In the genomic region with DNA sequence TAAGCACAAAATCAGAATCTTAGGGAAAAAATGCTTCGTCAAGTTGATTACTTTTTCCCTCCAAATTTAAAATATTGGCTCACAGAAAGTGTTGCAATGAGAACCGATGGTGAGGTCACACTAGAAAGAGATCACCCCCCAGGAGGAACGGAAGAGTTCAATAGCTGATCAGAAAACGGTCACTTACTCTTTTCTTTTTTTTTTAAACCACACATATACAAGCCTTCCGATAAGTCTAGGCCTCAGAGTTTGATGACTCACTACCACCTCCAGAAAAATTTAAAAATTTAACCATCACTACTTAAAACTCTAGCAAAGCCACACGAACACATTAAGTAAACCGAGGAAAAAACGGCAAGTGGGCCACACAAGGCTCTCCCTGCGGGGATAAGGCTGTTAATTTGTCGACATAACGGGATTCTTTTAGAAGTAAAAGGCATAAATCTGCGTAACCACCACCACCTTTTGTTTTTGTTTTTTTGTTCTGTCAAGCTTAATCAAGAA, we compare ENCODE assay signal across 8 cellular contexts. TPM values are rescaled to one million over a fixed set of nuclear protein-coding genes. Genes with fewer than 3 reads are reported as not detected.
A peak's percentile ranks its signal among the peaks of the same experiment; 100 is the strongest.
DNase-seq lines count a peak whose midpoint lies in the region; ATAC-seq, FAIRE-seq and TF ChIP-seq lines count a peak whose summit lies in the region.

No MANE protein-coding gene starts in this region.

- TF ChIP-seq RAD21 in GM12878 (IDR thresholded peaks at IDR 0.05; ENCODE audit: insufficient read depth, low read depth, low read length): no peak

- peak overlapping the region; percentile 78 for H3K27ac ChIP-seq in GM12878 (ENCODE audit: control insufficient read depth, insufficient read depth)
- H3K27ac ChIP-seq in lung (ENCODE audit: low read depth in 1 of 2, low read length in 1 of 2): peak overlapping the region; percentile 95 to 96
- no peak overlapping the region for H3K27ac ChIP-seq in aorta (ENCODE audit: low read depth in 1 of 2, low read length in 2 of 2)

- intact Hi-C loops in GM12878 (cut with micrococcal nuclease; ENCODE audit: unreplicated experiment) (loop anchor here (5.0 kb wide), 2 partner anchors 37 to 43 kb away; a partner anchor contains a TSS), aorta (cut with DNase I) (loop anchor here in 1 of 2 donors (5.0 kb wide), 2 partner anchors 37 to 83 kb away; a partner anchor contains a TSS)

- BruUV-seq in GM12878 (replicated peaks; lab: Mats Ljungman, UMichigan): TSS peak; percentile 63

- TF ChIP-seq EP300 in GM12878 (IDR thresholded peaks at IDR 0.05; ENCODE audit: borderline replicate concordance in 1 of 2, control insufficient read depth in 1 of 2, low read depth in 2 of 2, low read length in 2 of 2): no peak

- WGBS in GM12878 (ENCODE audit: insufficient coverage, insufficient replicate concordance, low lambda C conversion rate, missing lambda C conversion rate): 2% methylated on average over 12 of the region's 12 CpGs
- 9 to 13% methylated on average over 12 of the region's 12 CpGs for WGBS in lung, 2 donors
- 10 to 11% methylated on average over 12 of the region's 12 CpGs for WGBS in aorta, 2 donors

- H3K9me3 ChIP-seq in BE2C (no peaks in the 10 kb centered on the region), GM12878 (replicated peaks; ENCODE audit: control insufficient read depth, insufficient read depth, low read length) (no peaks in the 10 kb centered on the region; the same call in 2 of the 3 replicates), lung (ENCODE audit: control insufficient read depth in 2 of 2, insufficient read depth in 1 of 2, low read length in 1 of 2) (no peaks in the 10 kb centered on the region), aorta (ENCODE audit: control insufficient read depth, low read length) (no peaks in the 10 kb centered on the region)

- no peaks in the 10 kb centered on the region for H3K27me3 ChIP-seq in BE2C
- no peaks in the 10 kb centered on the region for H3K27me3 ChIP-seq in GM12878 (replicated peaks in 1 of 2; ENCODE audit: control insufficient read depth in 2 of 2, insufficient read depth in 2 of 2, low read length in 1 of 2)
- H3K27me3 ChIP-seq in lung (ENCODE audit: control insufficient read depth, insufficient read depth): no peaks in the 10 kb centered on the region
- no peaks in the 10 kb centered on the region for H3K27me3 ChIP-seq in aorta (ENCODE audit: control insufficient read depth in 1 of 2, insufficient read depth in 2 of 2, low read length in 1 of 2)

- peak overlapping the region; percentile 93 for H3K9ac ChIP-seq in GM12878 (ENCODE audit: control insufficient read depth, insufficient read depth, low read length)

- H3K4me3 ChIP-seq in BE2C (ENCODE audit: low read depth, low read length): peak overlapping the region; percentile 90
- H3K4me3 ChIP-seq in GM12878: peak overlapping the region; percentile 97
- H3K4me3 ChIP-seq in lung: peak overlapping the region; percentile 87
- peak overlapping the region; percentile 99 for H3K4me3 ChIP-seq in aorta (ENCODE audit: low read length in 2 of 2)

- in situ Hi-C loops in GM12878 (cut with MboI): no loop called here

- H3K36me3 ChIP-seq in BE2C (peaks cover 39% of the 10 kb centered on the region), GM12878 (ENCODE audit: control insufficient read depth in 2 of 2, insufficient read depth in 2 of 2, low read length in 1 of 2) (peaks cover 6 to 12% of the 10 kb centered on the region in 2 experiments; a peak in 3 of 4 replicates), lung (ENCODE audit: control insufficient read depth in 2 of 2, insufficient read depth in 2 of 2, low read length in 2 of 2) (peaks cover 0 to 10% of the 10 kb centered on the region in 2 donors), aorta (ENCODE audit: control insufficient read depth in 1 of 2, insufficient read depth in 2 of 2, low read length in 1 of 2) (no peaks in the 10 kb centered on the region)

- TF ChIP-seq CTCF in BE2C (IDR thresholded peaks at IDR 0.05; ENCODE audit: low read depth, low read length): no peak
- no peak for TF ChIP-seq CTCF in GM12878 (IDR thresholded peaks at IDR 0.05 in 2 of 3, conservative IDR thresholded peaks at IDR 0.05 in 1 of 3; ENCODE audit: control insufficient read depth in 2 of 3, extremely low read depth in 1 of 3, insufficient read depth in 1 of 3, low read depth in 3 of 3, low read length in 3 of 3)
- no peak for TF ChIP-seq CTCF in lung (IDR thresholded peaks at IDR 0.05; ENCODE audit: control extremely low read depth, extremely low read depth)

- CTCF ChIA-PET in GM12878 (lab: Yijun Ruan, JAX): interaction anchor here (0.9 to 1.6 kb wide), 4 partner anchors 8 to 27 kb away, joined by 3 to 5 read pairs (median 4); a partner anchor contains a TSS

- no peak for FAIRE-seq in GM12878 (lab: Jason Lieb, UNC)

- TF ChIP-seq POLR2A in GM12878 (IDR thresholded peaks at IDR 0.05; ENCODE audit: low read depth, low read length): no peak

- POLR2A ChIA-PET in GM12878 (lab: Charles Lee): interaction anchor here (0.6 to 1.7 kb wide), 5 partner anchors 14 to 486 kb away, joined by 3 to 9 read pairs (median 3); a partner anchor contains a TSS

- no peak overlapping the region for H2AFZ ChIP-seq in GM12878 (ENCODE audit: control insufficient read depth, low read depth, low read length)

- H4K20me1 ChIP-seq in GM12878 (ENCODE audit: control insufficient read depth, insufficient read depth): peaks cover 16% of the 10 kb centered on the region

- SMC1A ChIA-PET in GM12878 (lab: Charles Lee; ENCODE audit: uncharacterized antibody, unreplicated experiment): interaction anchor here (0.7 to 1.3 kb wide), 4 partner anchors 11 to 47 kb away, joined by 3 to 5 read pairs (median 4); a partner anchor contains a TSS

- RAD21 ChIA-PET in GM12878 (lab: Charles Lee; ENCODE audit: unreplicated experiment): no interaction called here

- H3K4me2 ChIP-seq in GM12878 (ENCODE audit: control insufficient read depth, insufficient read depth): peak overlapping the region; percentile 83

- ATAC-seq in GM12878 (no peak), lung (ENCODE audit: insufficient read depth, low FRiP score) (no peak), aorta (ENCODE audit: low FRiP score) (no peak), HG02885 (IDR thresholded peaks at IDR 0.05; ENCODE audit: poor library complexity, unreplicated experiment) (no peak), GM18861 (IDR thresholded peaks at IDR 0.05; ENCODE audit: unreplicated experiment) (no peak)

- H3K4me1 ChIP-seq in BE2C: peaks cover 7% of the 10 kb centered on the region
- peaks cover 22% of the 10 kb centered on the region for H3K4me1 ChIP-seq in GM12878 (ENCODE audit: control insufficient read depth, insufficient read depth, low read length)
- peaks cover 6 to 12% of the 10 kb centered on the region in 2 donors for H3K4me1 ChIP-seq in lung (ENCODE audit: control insufficient read depth in 2 of 2, insufficient read depth in 2 of 2, low read length in 2 of 2)
- H3K4me1 ChIP-seq in aorta (ENCODE audit: control insufficient read depth in 1 of 2, insufficient read depth in 2 of 2, low read length in 2 of 2): no peaks in the 10 kb centered on the region

- DNase-seq in BE2C (no peak), M059J (ENCODE audit: low read depth) (peak; percentile 66), GM12878 (ENCODE audit: low read depth, low spot score) (no peak), lung (ENCODE audit: low spot score) (no peak), aorta (no peak), amygdala (lab: John Stamatoyannopoulos, UW) (no peak)

- H3K79me2 ChIP-seq in GM12878 (ENCODE audit: control insufficient read depth, insufficient read depth, low read length): peaks cover 62% of the 10 kb centered on the region

RNA-seq across cellular contexts. Expression of a gene that starts 1.2 kb away (rescaled TPM):
- 349 TPM for polyA plus RNA-seq in BE2C (2012; ENCODE audit: insufficient read depth, insufficient read length, low read depth)
- 407 and 555 TPM in 2 replicates for total RNA-seq in M059J (2014; rRNA removed; shearing (Covaris generic))
- total RNA-seq in GM12878 (2013; cell fraction: nucleolus; rRNA removed): 63.9 and 69.7 TPM in 2 replicates
- total RNA-seq in GM12878 (2014; rRNA removed) (119 and 120 TPM in 2 replicates), GM12878 (2014; rRNA removed; fragmentation: Illumina TruSeq; extraction: Trizol) (60.4 and 70.0 TPM in 2 replicates), GM12878 (2021) (95.3 and 107 TPM in 2 replicates), lung (100 to 1,000 TPM; 144 to 222 TPM), aorta (100 to 1,000 TPM; 114 to 123 TPM)
- polyA plus RNA-seq in GM12878 (2011; ENCODE audit: low read depth): 70.9 TPM
- polyA plus RNA-seq in GM12878 (2011; rRNA removed) (67.3 and 74.8 TPM in 2 replicates), GM12878 (2014; fragmentation: Illumina TruSeq; extraction: Trizol) (61.0 and 73.5 TPM in 2 replicates), GM12878 (2014; fragmentation: Nextera tagmentation; extraction: Ambion mirVana) (10 to 100 TPM in 1 of 2 experiments, 1 to 10 TPM in 1; 6.4 to 12.6 TPM), GM12878 (2014; rRNA removed) (82.6 and 83.9 TPM in 2 replicates), GM12878 (2016; fragmentation: Nextera tagmentation; extraction: Ambion mirVana) (100 to 1,000 TPM; 121 to 134 TPM), lung (100 to 1,000 TPM in 1 of 2 donors, 10 to 100 TPM in 1; 87.4 to 204 TPM), aorta (10 to 100 TPM; 42.3 to 71.2 TPM)
- 89.9 and 91.2 TPM in 2 replicates for polyA plus RNA-seq in GM12878 (2011; cell fraction: cytosol; rRNA removed)
- 60.0 and 60.1 TPM in 2 replicates for polyA plus RNA-seq in GM12878 (2011; cell fraction: nucleus; rRNA removed)
- polyA plus RNA-seq in GM12878 (2012): 82.5 and 103 TPM in 2 replicates
- polyA minus RNA-seq in GM12878 (2011; rRNA and poly(A)+ RNA removed): 57.4 and 87.6 TPM in 2 replicates
- 37.5 and 37.7 TPM in 2 replicates for polyA minus RNA-seq in GM12878 (2011; cell fraction: cytosol; rRNA and poly(A)+ RNA removed)
- 13.1 and 17.5 TPM in 2 replicates for polyA minus RNA-seq in GM12878 (2011; cell fraction: nucleus; rRNA and poly(A)+ RNA removed)

RNA-seq across cellular contexts. Expression of a gene that starts 1.5 kb away (rescaled TPM):
- 4.9 TPM for polyA plus RNA-seq in BE2C (2012; ENCODE audit: insufficient read depth, insufficient read length, low read depth)
- not detected in 2 replicates for total RNA-seq in M059J (2014; rRNA removed; shearing (Covaris generic))
- total RNA-seq in GM12878 (2013; cell fraction: nucleolus; rRNA removed): 0.63 and 1.5 TPM in 2 replicates
- 0.40 and 0.44 TPM in 2 replicates for total RNA-seq in GM12878 (2014; rRNA removed)
- 0.23 TPM in 1 of 2 replicates, not detected in the other for total RNA-seq in GM12878 (2014; rRNA removed; fragmentation: Illumina TruSeq; extraction: Trizol)
- 0.35 TPM in 1 of 2 replicates, not detected in the other for total RNA-seq in GM12878 (2021)
- 0.25 TPM for polyA plus RNA-seq in GM12878 (2011; ENCODE audit: low read depth)
- 0.34 and 0.48 TPM in 2 replicates for polyA plus RNA-seq in GM12878 (2011; rRNA removed)
- 0.22 and 0.28 TPM in 2 replicates for polyA plus RNA-seq in GM12878 (2011; cell fraction: cytosol; rRNA removed)
- 0.39 and 0.69 TPM in 2 replicates for polyA plus RNA-seq in GM12878 (2011; cell fraction: nucleus; rRNA removed)
- 0.58 and 0.70 TPM in 2 replicates for polyA plus RNA-seq in GM12878 (2012)
- polyA plus RNA-seq in GM12878 (2014; fragmentation: Illumina TruSeq; extraction: Trizol): 0.40 TPM in 1 of 2 replicates, not detected in the other
- under 1 TPM in 1 of 2 experiments, not detected in 1; 0.24 TPM for polyA plus RNA-seq in GM12878 (2014; fragmentation: Nextera tagmentation; extraction: Ambion mirVana)
- 0.37 TPM in 1 of 2 replicates, not detected in the other for polyA plus RNA-seq in GM12878 (2014; rRNA removed)
- polyA plus RNA-seq in GM12878 (2016; fragmentation: Nextera tagmentation; extraction: Ambion mirVana): under 1 TPM; 0.07 to 0.13 TPM
- 0.44 TPM in 1 of 2 replicates, not detected in the other for polyA minus RNA-seq in GM12878 (2011; rRNA and poly(A)+ RNA removed)
- not detected in 2 replicates for polyA minus RNA-seq in GM12878 (2011; cell fraction: cytosol; rRNA and poly(A)+ RNA removed)
- polyA minus RNA-seq in GM12878 (2011; cell fraction: nucleus; rRNA and poly(A)+ RNA removed): not detected in 2 replicates
- 1 to 10 TPM in 1 of 2 donors, under 1 TPM in 1; 0.82 to 1.4 TPM for total RNA-seq in lung
- 1 to 10 TPM in 1 of 2 donors, under 1 TPM in 1; 0.40 to 3.1 TPM for polyA plus RNA-seq in lung
- 1 to 10 TPM in 1 of 2 donors, not detected in 1; 1.4 TPM for total RNA-seq in aorta
- 1 to 10 TPM in 1 of 2 donors, not detected in 1; 3.5 TPM for polyA plus RNA-seq in aorta

RNA-seq across cellular contexts. Expression of a gene that starts 18.3 kb away (rescaled TPM):
- 240 TPM for polyA plus RNA-seq in BE2C (2012; ENCODE audit: insufficient read depth, insufficient read length, low read depth)
- 19.8 and 23.5 TPM in 2 replicates for total RNA-seq in M059J (2014; rRNA removed; shearing (Covaris generic))
- 1.2 and 2.0 TPM in 2 replicates for total RNA-seq in GM12878 (2013; cell fraction: nucleolus; rRNA removed)
- total RNA-seq in GM12878 (2014; rRNA removed) (25.6 and 31.3 TPM in 2 replicates), GM12878 (2014; rRNA removed; fragmentation: Illumina TruSeq; extraction: Trizol) (12.8 and 18.2 TPM in 2 replicates), GM12878 (2021) (19.4 and 23.4 TPM in 2 replicates), lung (10 to 100 TPM; 11.7 to 30.3 TPM), aorta (1 to 10 TPM; 9.2 to 9.9 TPM)
- 5.2 TPM for polyA plus RNA-seq in GM12878 (2011; ENCODE audit: low read depth)
- polyA plus RNA-seq in GM12878 (2011; rRNA removed) (7.5 and 12.1 TPM in 2 replicates), GM12878 (2014; fragmentation: Illumina TruSeq; extraction: Trizol) (5.3 and 10.0 TPM in 2 replicates), GM12878 (2014; fragmentation: Nextera tagmentation; extraction: Ambion mirVana) (1 to 10 TPM; 4.0 to 7.6 TPM), GM12878 (2014; rRNA removed) (37.3 and 42.5 TPM in 2 replicates), GM12878 (2016; fragmentation: Nextera tagmentation; extraction: Ambion mirVana) (10 to 100 TPM; 37.8 to 41.7 TPM), lung (10 to 100 TPM; 24.1 to 50.1 TPM), aorta (10 to 100 TPM; 26.6 to 29.2 TPM)
- polyA plus RNA-seq in GM12878 (2011; cell fraction: cytosol; rRNA removed): 15.4 and 20.1 TPM in 2 replicates
- polyA plus RNA-seq in GM12878 (2011; cell fraction: nucleus; rRNA removed): 13.5 and 21.6 TPM in 2 replicates
- 15.3 and 18.6 TPM in 2 replicates for polyA plus RNA-seq in GM12878 (2012)
- polyA minus RNA-seq in GM12878 (2011; rRNA and poly(A)+ RNA removed): 4.0 and 6.0 TPM in 2 replicates
- polyA minus RNA-seq in GM12878 (2011; cell fraction: cytosol; rRNA and poly(A)+ RNA removed): 5.1 and 12.0 TPM in 2 replicates
- 2.8 and 6.6 TPM in 2 replicates for polyA minus RNA-seq in GM12878 (2011; cell fraction: nucleus; rRNA and poly(A)+ RNA removed)

RNA-seq across cellular contexts. Expression of a gene that starts 18.4 kb away (rescaled TPM):
- 109 TPM for polyA plus RNA-seq in BE2C (2012; ENCODE audit: insufficient read depth, insufficient read length, low read depth)
- 26.1 and 29.3 TPM in 2 replicates for total RNA-seq in M059J (2014; rRNA removed; shearing (Covaris generic))
- 4.2 and 4.7 TPM in 2 replicates for total RNA-seq in GM12878 (2013; cell fraction: nucleolus; rRNA removed)
- 20.1 and 23.1 TPM in 2 replicates for total RNA-seq in GM12878 (2014; rRNA removed)
- 17.7 and 17.9 TPM in 2 replicates for total RNA-seq in GM12878 (2014; rRNA removed; fragmentation: Illumina TruSeq; extraction: Trizol)
- 27.6 and 27.9 TPM in 2 replicates for total RNA-seq in GM12878 (2021)
- polyA plus RNA-seq in GM12878 (2011; ENCODE audit: low read depth): 25.5 TPM
- 25.4 and 31.6 TPM in 2 replicates for polyA plus RNA-seq in GM12878 (2011; rRNA removed)
- 29.4 and 32.3 TPM in 2 replicates for polyA plus RNA-seq in GM12878 (2011; cell fraction: cytosol; rRNA removed)
- 37.9 and 49.3 TPM in 2 replicates for polyA plus RNA-seq in GM12878 (2011; cell fraction: nucleus; rRNA removed)
- polyA plus RNA-seq in GM12878 (2012): 23.0 and 23.6 TPM in 2 replicates
- polyA plus RNA-seq in GM12878 (2014; fragmentation: Illumina TruSeq; extraction: Trizol): 21.2 and 22.8 TPM in 2 replicates
- polyA plus RNA-seq in GM12878 (2014; fragmentation: Nextera tagmentation; extraction: Ambion mirVana): 10 to 100 TPM; 19.2 to 34.6 TPM
- 31.5 and 32.3 TPM in 2 replicates for polyA plus RNA-seq in GM12878 (2014; rRNA removed)
- polyA plus RNA-seq in GM12878 (2016; fragmentation: Nextera tagmentation; extraction: Ambion mirVana): 10 to 100 TPM; 45.6 to 46.4 TPM
- 11.6 and 20.0 TPM in 2 replicates for polyA minus RNA-seq in GM12878 (2011; rRNA and poly(A)+ RNA removed)
- polyA minus RNA-seq in GM12878 (2011; cell fraction: cytosol; rRNA and poly(A)+ RNA removed): 4.4 and 4.9 TPM in 2 replicates
- polyA minus RNA-seq in GM12878 (2011; cell fraction: nucleus; rRNA and poly(A)+ RNA removed): 6.4 and 7.1 TPM in 2 replicates
- total RNA-seq in lung: 10 to 100 TPM; 14.2 to 41.7 TPM
- 10 to 100 TPM; 73.9 to 75.3 TPM for polyA plus RNA-seq in lung
- 10 to 100 TPM; 29.2 to 41.2 TPM for total RNA-seq in aorta
- polyA plus RNA-seq in aorta: 10 to 100 TPM; 79.5 to 85.4 TPM

RNA-seq across cellular contexts. Expression of a gene that starts 26.6 kb away (rescaled TPM):
- 1,628 TPM for polyA plus RNA-seq in BE2C (2012; ENCODE audit: insufficient read depth, insufficient read length, low read depth)
- total RNA-seq in M059J (2014; rRNA removed; shearing (Covaris generic)): 1,496 and 1,702 TPM in 2 replicates
- total RNA-seq in GM12878 (2013; cell fraction: nucleolus; rRNA removed): 311 and 335 TPM in 2 replicates
- total RNA-seq in GM12878 (2014; rRNA removed): 3,012 and 3,152 TPM in 2 replicates
- 4,456 and 4,552 TPM in 2 replicates for total RNA-seq in GM12878 (2014; rRNA removed; fragmentation: Illumina TruSeq; extraction: Trizol)
- 3,952 and 4,036 TPM in 2 replicates for total RNA-seq in GM12878 (2021)
- 3,318 TPM for polyA plus RNA-seq in GM12878 (2011; ENCODE audit: low read depth)
- polyA plus RNA-seq in GM12878 (2011; rRNA removed): 2,241 and 2,769 TPM in 2 replicates
- polyA plus RNA-seq in GM12878 (2011; cell fraction: cytosol; rRNA removed): 3,977 and 4,009 TPM in 2 replicates
- 1,384 and 1,496 TPM in 2 replicates for polyA plus RNA-seq in GM12878 (2011; cell fraction: nucleus; rRNA removed)
- polyA plus RNA-seq in GM12878 (2012): 3,660 and 4,993 TPM in 2 replicates
- 5,018 and 5,193 TPM in 2 replicates for polyA plus RNA-seq in GM12878 (2014; fragmentation: Illumina TruSeq; extraction: Trizol)
- 1,000 to 10,000 TPM; 3,258 to 3,500 TPM for polyA plus RNA-seq in GM12878 (2014; fragmentation: Nextera tagmentation; extraction: Ambion mirVana)
- 3,393 and 3,435 TPM in 2 replicates for polyA plus RNA-seq in GM12878 (2014; rRNA removed)
- 100 to 1,000 TPM; 917 to 932 TPM for polyA plus RNA-seq in GM12878 (2016; fragmentation: Nextera tagmentation; extraction: Ambion mirVana)
- polyA minus RNA-seq in GM12878 (2011; rRNA and poly(A)+ RNA removed): 2,559 and 3,565 TPM in 2 replicates
- 727 and 817 TPM in 2 replicates for polyA minus RNA-seq in GM12878 (2011; cell fraction: cytosol; rRNA and poly(A)+ RNA removed)
- polyA minus RNA-seq in GM12878 (2011; cell fraction: nucleus; rRNA and poly(A)+ RNA removed): 270 and 379 TPM in 2 replicates
- total RNA-seq in lung: 1,000 to 10,000 TPM; 1,412 to 1,708 TPM
- polyA plus RNA-seq in lung: 1,000 to 10,000 TPM; 2,527 to 3,573 TPM
- total RNA-seq in aorta: 1,000 to 10,000 TPM; 1,304 to 1,328 TPM
- 1,000 to 10,000 TPM; 2,763 to 3,584 TPM for polyA plus RNA-seq in aorta

Comparison
In these comparisons a context has a peak if more than half of its experiments do, and no peak if none do; other contexts are left out.
1. H3K27ac ChIP-seq: peak in GM12878 (single experiment) and lung (2 of 2); none in aorta (0 of 2).
2. Peak in every context shown above with its lines, with median percentiles within 50 percentile points of each other: H3K4me3 ChIP-seq.